18 cellular contexts compared by ENCODE assay signal in genomic region chr6:54929245-54929909, GRCh38.
DNase-seq lines count a peak whose midpoint lies in the region; ATAC-seq, FAIRE-seq and TF ChIP-seq lines count a peak whose summit lies in the region.
"Had no signal": no experiment of that assay in that cellular context is flagged by ENCODE, and none has a peak within 500 bp of the region (broad histone marks: within the 10 kb centered on the region; RNA-seq: fewer than 3 reads in every experiment).

No MANE protein-coding gene starts in this region.

- TF ChIP-seq CTCF in HepG2 (CRISPR knock-in tag; IDR thresholded peaks at IDR 0.05) (no peak), right lobe of liver (IDR thresholded peaks at IDR 0.05) (no peak), GM13977 (IDR thresholded peaks at IDR 0.05; ENCODE audit: extremely low read depth, insufficient read depth, missing control alignments) (no peak)

- H3K4me3 ChIP-seq in HepG2 (replicated peaks in 1 of 3; ENCODE audit: insufficient read depth in 1 of 3, low read depth in 2 of 3, low read length in 3 of 3) = peak overlapping the region in 1 of 3 experiments; percentile 34; a peak in 2 of 6 replicates
- no peak overlapping the region for H3K4me3 ChIP-seq in right lobe of liver
- H3K4me3 ChIP-seq: BLaER1 treated with 17β-estradiol and CSF1 and Interleukin-3, amounts not matched to agents 10 nM and 100 nM had no signal

- no peak overlapping the region for H3K9ac ChIP-seq in HepG2 (ENCODE audit: insufficient read depth, low read depth, low read length)
- H3K9ac ChIP-seq: BLaER1 treated with 17β-estradiol and CSF1 and Interleukin-3, amounts not matched to agents 10 nM and 100 nM had no signal

- TF ChIP-seq EP300 in HepG2 (IDR thresholded peaks at IDR 0.05; ENCODE audit: low read depth in 2 of 2, low read length in 2 of 2) (peak; percentile 77 to 86; a peak in 3 of 4 replicates), HepG2 (CRISPR knock-in tag; IDR thresholded peaks at IDR 0.05; ENCODE audit: borderline replicate concordance) (no peak)

- POLR2A ChIA-PET in HepG2 (lab: Yijun Ruan, JAX) = no interaction called here

- ATAC-seq in HepG2 (peak; percentile 100), right lobe of liver (no peak), HG03342 (IDR thresholded peaks at IDR 0.05; ENCODE audit: unreplicated experiment) (no peak)

- no TSS peak for BruUV-seq in HepG2 (replicated peaks; lab: Mats Ljungman, UMichigan)

- H2AFZ ChIP-seq in HepG2 (ENCODE audit: low read length) = peak overlapping the region; percentile 39

- H3K4me1 ChIP-seq in HepG2 (ENCODE audit: insufficient read depth, low read length) (peaks cover 32% of the 10 kb centered on the region), right lobe of liver (no peaks in the 10 kb centered on the region)
- H3K4me1 ChIP-seq: BLaER1 treated with 17β-estradiol and CSF1 and Interleukin-3, amounts not matched to agents 10 nM and 100 nM had no signal

- H3K36me3 ChIP-seq in HepG2 (replicated peaks in 1 of 2; ENCODE audit: control insufficient read depth in 1 of 2, insufficient read depth in 2 of 2, low read length in 2 of 2) (no peaks in the 10 kb centered on the region), right lobe of liver (no peaks in the 10 kb centered on the region)
- H3K36me3 ChIP-seq: BLaER1 treated with 17β-estradiol and CSF1 and Interleukin-3, amounts not matched to agents 10 nM and 100 nM had no signal

- peak overlapping the region; percentile 61 for H3K4me2 ChIP-seq in HepG2 (ENCODE audit: low read depth, low read length)
- H3K4me2 ChIP-seq: BLaER1 treated with 17β-estradiol and CSF1 and Interleukin-3, amounts not matched to agents 10 nM and 100 nM had no signal

- CTCF ChIA-PET in HepG2 (lab: Yijun Ruan, JAX; ENCODE audit: low intra/inter-chr PET ratio, low total read pairs) = no interaction called here

- H3K9me3 ChIP-seq in HepG2 (ENCODE audit: low read length) (peaks cover 26% of the 10 kb centered on the region), right lobe of liver (no peaks in the 10 kb centered on the region)

- no peaks in the 10 kb centered on the region for H4K20me1 ChIP-seq in HepG2 (ENCODE audit: insufficient read depth, low read length)
- H4K20me1 ChIP-seq: BLaER1 treated with 17β-estradiol and CSF1 and Interleukin-3, amounts not matched to agents 10 nM and 100 nM had no signal

- TF ChIP-seq POLR2A in HepG2 (IDR thresholded peaks at IDR 0.05; ENCODE audit: insufficient read depth in 1 of 2, low read depth in 2 of 2, low read length in 2 of 2) = no peak
- TF ChIP-seq POLR2A in right lobe of liver (IDR thresholded peaks at IDR 0.05) = no peak

- peak overlapping the region; percentile 60 for H3K27ac ChIP-seq in HepG2 (ENCODE audit: extremely low read length, insufficient read depth, low read length)
- no peak overlapping the region for H3K27ac ChIP-seq in right lobe of liver
- H3K27ac ChIP-seq in epithelial cell of prostate = peak overlapping the region; percentile 0
- H3K27ac ChIP-seq: BLaER1 treated with 17β-estradiol and CSF1 and Interleukin-3, amounts not matched to agents 10 nM and 100 nM had no signal

- no peaks in the 10 kb centered on the region for H3K79me2 ChIP-seq in HepG2 (ENCODE audit: insufficient read depth, low read length)

- intact Hi-C loops in HepG2 (cut with micrococcal nuclease; ENCODE audit: unreplicated experiment) = no loop called here
- intact Hi-C loops in right lobe of liver (cut with DNase I) = no loop called here

- no peak for TF ChIP-seq RAD21 in HepG2 (CRISPR knock-in tag; IDR thresholded peaks at IDR 0.05)

- FAIRE-seq in HepG2 (lab: Jason Lieb, UNC) = peak; percentile 30
- FAIRE-seq: H1 had no signal

- in situ Hi-C loops in HepG2 (cut with HindIII; ENCODE audit: extremely low pct_ligation_motif_present, low pct_unique_long_range_greater_than_20kb) (no loop called here), GM13977 (cut with MboI; ENCODE audit: low pct_unique_long_range_greater_than_20kb, low sequenced_read_pairs, unreplicated experiment) (no loop called here)

- DNase-seq in HepG2 (ENCODE audit: low spot score) = peak; percentile 92
- DNase-seq in right lobe of liver = no peak
- peak; percentile 4 for DNase-seq in HuH-7 (ENCODE audit: low spot score)
- DNase-seq in epithelial cell of prostate (ENCODE audit: low read depth, low spot score) = no peak
- DNase-seq in GM13977 (ENCODE audit: low spot score) = no peak
- DNase-seq in stimulated activated naive CD4-positive, alpha-beta T cell (lab: John Stamatoyannopoulos, UW) = no peak
- DNase-seq: 8988T; ACHN; CD4-positive, CD25-positive, alpha-beta regulatory T cell; DMS79 treated with DMSO at 0.1 percent for 48 hours; EL; GDM1; IMR-90; Kasumi-1; KBM-7 had no signal

- H3K27me3 ChIP-seq in HepG2 (ENCODE audit: control insufficient read depth in 1 of 2, insufficient read depth in 2 of 2, low read length in 2 of 2) = no peaks in the 10 kb centered on the region
- no peaks in the 10 kb centered on the region for H3K27me3 ChIP-seq in right lobe of liver
- H3K27me3 ChIP-seq: BLaER1 treated with 17β-estradiol and CSF1 and Interleukin-3, amounts not matched to agents 10 nM and 100 nM had no signal

- WGBS in HepG2 (ENCODE audit: low lambda C conversion rate) = 0% methylated on average over 1 of the region's 1 CpG
- WGBS in right lobe of liver (ENCODE audit: insufficient coverage, low coverage, low lambda C conversion rate, missing lambda C conversion rate) = 31% methylated on average over 1 of the region's 1 CpG

TF ChIP-seq in HepG2, 621 proteins besides CTCF, POLR2A, EP300 and RAD21 (continues in another document):
- TF ChIP-seq MZF1 (CRISPR knock-in tag; IDR thresholded peaks at IDR 0.05; ENCODE audit: borderline replicate concordance) = no peak
- no peak for TF ChIP-seq RBM22 (optimal IDR thresholded peaks at IDR 0.05; ENCODE audit: low read length)
- no peak for TF ChIP-seq ZIK1 (CRISPR knock-in tag; IDR thresholded peaks at IDR 0.05; ENCODE audit: borderline replicate concordance, low read depth)
- TF ChIP-seq MTF2 (CRISPR knock-in tag; IDR thresholded peaks at IDR 0.05; ENCODE audit: borderline replicate concordance) = no peak
- no peak for TF ChIP-seq ZNF7 (CRISPR knock-in tag; IDR thresholded peaks at IDR 0.05)
- TF ChIP-seq NKX3-1 (CRISPR knock-in tag; IDR thresholded peaks at IDR 0.05) = peak; percentile 30; the same call in 1 of the 2 replicates
- no peak for TF ChIP-seq MBNL3 (CRISPR knock-in tag; conservative IDR thresholded peaks at IDR 0.05)
- no peak for TF ChIP-seq SMYD3 (CRISPR knock-in tag; IDR thresholded peaks at IDR 0.05)
- TF ChIP-seq ZNF547 (CRISPR knock-in tag; IDR thresholded peaks at IDR 0.05) = no peak
- TF ChIP-seq FOXJ3 (CRISPR knock-in tag; IDR thresholded peaks at IDR 0.05; ENCODE audit: borderline replicate concordance) = peak; percentile 78; the same call in 1 of the 2 replicates
- TF ChIP-seq, protein P1, sequence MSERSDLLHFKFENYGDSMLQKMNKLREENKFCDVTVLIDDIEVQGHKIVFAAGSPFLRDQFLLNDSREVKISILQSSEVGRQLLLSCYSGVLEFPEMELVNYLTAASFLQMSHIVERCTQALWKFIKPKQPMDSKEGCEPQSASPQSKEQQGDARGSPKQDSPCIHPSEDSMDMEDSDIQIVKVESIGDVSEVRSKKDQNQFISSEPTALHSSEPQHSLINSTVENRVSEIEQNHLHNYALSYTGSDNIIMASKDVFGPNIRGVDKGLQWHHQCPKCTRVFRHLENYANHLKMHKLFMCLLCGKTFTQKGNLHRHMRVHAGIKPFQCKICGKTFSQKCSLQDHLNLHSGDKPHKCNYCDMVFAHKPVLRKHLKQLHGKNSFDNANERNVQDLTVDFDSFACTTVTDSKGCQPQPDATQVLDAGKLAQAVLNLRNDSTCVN (CRISPR knock-in tag; IDR thresholded peaks at IDR 0.05; ENCODE audit: borderline replicate concordance) = no peak
- TF ChIP-seq ETV5 (CRISPR knock-in tag; IDR thresholded peaks at IDR 0.05; ENCODE audit: borderline replicate concordance) = no peak; the same call in 1 of the 2 replicates
- no peak for TF ChIP-seq ZBTB38 (CRISPR knock-in tag; IDR thresholded peaks at IDR 0.05)
- TF ChIP-seq ZMYM2 (CRISPR knock-in tag; IDR thresholded peaks at IDR 0.05) = no peak
- TF ChIP-seq MEIS2 (CRISPR knock-in tag; IDR thresholded peaks at IDR 0.05) = 0 out of 2 replicates have a peak, but pooled peaks have one; percentile 41
- TF ChIP-seq HMG20A (CRISPR knock-in tag; IDR thresholded peaks at IDR 0.05; ENCODE audit: borderline replicate concordance) = peak; percentile 82; the same call in 1 of the 2 replicates
- TF ChIP-seq, protein P2, sequence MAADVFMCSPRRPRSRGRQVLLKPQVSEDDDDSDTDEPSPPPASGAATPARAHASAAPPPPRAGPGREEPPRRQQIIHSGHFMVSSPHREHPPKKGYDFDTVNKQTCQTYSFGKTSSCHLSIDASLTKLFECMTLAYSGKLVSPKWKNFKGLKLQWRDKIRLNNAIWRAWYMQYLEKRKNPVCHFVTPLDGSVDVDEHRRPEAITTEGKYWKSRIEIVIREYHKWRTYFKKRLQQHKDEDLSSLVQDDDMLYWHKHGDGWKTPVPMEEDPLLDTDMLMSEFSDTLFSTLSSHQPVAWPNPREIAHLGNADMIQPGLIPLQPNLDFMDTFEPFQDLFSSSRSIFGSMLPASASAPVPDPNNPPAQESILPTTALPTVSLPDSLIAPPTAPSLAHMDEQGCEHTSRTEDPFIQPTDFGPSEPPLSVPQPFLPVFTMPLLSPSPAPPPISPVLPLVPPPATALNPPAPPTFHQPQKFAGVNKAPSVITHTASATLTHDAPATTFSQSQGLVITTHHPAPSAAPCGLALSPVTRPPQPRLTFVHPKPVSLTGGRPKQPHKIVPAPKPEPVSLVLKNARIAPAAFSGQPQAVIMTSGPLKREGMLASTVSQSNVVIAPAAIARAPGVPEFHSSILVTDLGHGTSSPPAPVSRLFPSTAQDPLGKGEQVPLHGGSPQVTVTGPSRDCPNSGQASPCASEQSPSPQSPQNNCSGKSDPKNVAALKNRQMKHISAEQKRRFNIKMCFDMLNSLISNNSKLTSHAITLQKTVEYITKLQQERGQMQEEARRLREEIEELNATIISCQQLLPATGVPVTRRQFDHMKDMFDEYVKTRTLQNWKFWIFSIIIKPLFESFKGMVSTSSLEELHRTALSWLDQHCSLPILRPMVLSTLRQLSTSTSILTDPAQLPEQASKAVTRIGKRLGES (CRISPR knock-in tag; IDR thresholded peaks at IDR 0.05; ENCODE audit: borderline replicate concordance) = no peak
- peak; percentile 30; the same call in 1 of the 2 replicates for TF ChIP-seq GATAD1 (CRISPR knock-in tag; IDR thresholded peaks at IDR 0.05)
- TF ChIP-seq ZNF432 (CRISPR knock-in tag; IDR thresholded peaks at IDR 0.05; ENCODE audit: borderline replicate concordance) = no peak
- TF ChIP-seq SMARCE1 (IDR thresholded peaks at IDR 0.05; ENCODE audit: borderline replicate concordance) = peak; percentile 99
- peak; percentile 89; the same call in 1 of the 2 replicates for TF ChIP-seq DPF2 (CRISPR knock-in tag; IDR thresholded peaks at IDR 0.05; ENCODE audit: borderline replicate concordance, low read depth)
- TF ChIP-seq ZNF138 (CRISPR knock-in tag; IDR thresholded peaks at IDR 0.05; ENCODE audit: low read depth) = no peak
- no peak for TF ChIP-seq ZNF567 (CRISPR knock-in tag; IDR thresholded peaks at IDR 0.05; ENCODE audit: borderline replicate concordance)

Comparison
In these comparisons a context has a peak if more than half of its experiments do, and no peak if none do; other contexts are left out.
1. DNase-seq: peak in HepG2 (single experiment) and HuH-7 (single experiment); none in right lobe of liver (0 of 3), epithelial cell of prostate (single experiment), GM13977 (single experiment) and stimulated activated naive CD4-positive, alpha-beta T cell (0 of 6).
2. H3K27ac ChIP-seq: peak in HepG2 (single experiment) and epithelial cell of prostate (single experiment); none in right lobe of liver (0 of 3).